Comparison of ENCODE assay signal across 13 cellular contexts in genomic region chr22:20036119-20036518, GRCh38.
"Had no signal": no experiment of that assay in that cellular context is flagged by ENCODE, and none has a peak within 500 bp of the region (broad histone marks: within the 10 kb centered on the region; RNA-seq: fewer than 3 reads in every experiment).

No MANE protein-coding gene starts in this region.

- H3K27me3 Mint-ChIP-seq: activated CD8-positive, alpha-beta memory T cell treated with anti-CD3 and anti-CD28 coated beads, Interleukin-2, amount 10 ng/mL, durations not matched to agents 7 days and 5 days; activated naive CD8-positive, alpha-beta T cell treated with anti-CD3 and anti-CD28 coated beads, Interleukin-2, amount 10 ng/mL, durations not matched to agents 7 days and 5 days; activated T-cell treated with anti-CD3 and anti-CD28 coated beads, Interleukin-2, amount 50 U/mL, for 24 hours; naive B cell had no signal

- H3K4me3 ChIP-seq: lower lobe of right lung, right atrium auricular region, skin epidermis, thyroid gland, uterus had no signal

- DNase-seq: activated CD8-positive, alpha-beta memory T cell treated with anti-CD3 and anti-CD28 coated beads, Interleukin-2, amount 10 ng/mL, durations not matched to agents 7 days and 5 days; activated effector memory CD4-positive, alpha-beta T cell treated with Interleukin-2 at 50 U/mL for 16 hours; activated naive CD8-positive, alpha-beta T cell treated with anti-CD3 and anti-CD28 coated beads, Interleukin-2, amount 10 ng/mL, durations not matched to agents 7 days and 5 days; activated T-cell treated with anti-CD3 and anti-CD28 coated beads, Interleukin-2, amount 50 U/mL, for 24 hours; anterior cingulate cortex; hippocampal formation; lower lobe of right lung; midbrain; naive B cell; thyroid gland; uterus had no signal

- ATAC-seq: activated CD8-positive, alpha-beta memory T cell treated with anti-CD3 and anti-CD28 coated beads, Interleukin-2, amount 10 ng/mL, durations not matched to agents 7 days and 5 days; lower lobe of right lung had no signal

- H3K27ac Mint-ChIP-seq: activated naive CD8-positive, alpha-beta T cell treated with anti-CD3 and anti-CD28 coated beads, Interleukin-2, amount 10 ng/mL, durations not matched to agents 7 days and 5 days had no signal

- H3K27me3 ChIP-seq: right atrium auricular region, thyroid gland, uterus had no signal

- H3K27ac ChIP-seq: lower lobe of right lung, right atrium auricular region, skin epidermis, thyroid gland, uterus had no signal

- H3K36me3 ChIP-seq: uterus had no signal

- H3K9me3 Mint-ChIP-seq: activated naive CD8-positive, alpha-beta T cell treated with anti-CD3 and anti-CD28 coated beads, Interleukin-2, amount 10 ng/mL, durations not matched to agents 7 days and 5 days; activated T-cell treated with anti-CD3 and anti-CD28 coated beads, Interleukin-2, amount 50 U/mL, for 24 hours had no signal

- H3K4me3 Mint-ChIP-seq: activated CD8-positive, alpha-beta memory T cell treated with anti-CD3 and anti-CD28 coated beads, Interleukin-2, amount 10 ng/mL, durations not matched to agents 7 days and 5 days; activated naive CD8-positive, alpha-beta T cell treated with anti-CD3 and anti-CD28 coated beads, Interleukin-2, amount 10 ng/mL, durations not matched to agents 7 days and 5 days; activated T-cell treated with anti-CD3 and anti-CD28 coated beads, Interleukin-2, amount 50 U/mL, for 24 hours had no signal

- H3K4me1 ChIP-seq: uterus had no signal

- H3K9me3 ChIP-seq: lower lobe of right lung, right atrium auricular region, thyroid gland, uterus had no signal
